ENCODE assay signal across 16 cellular contexts in genomic region chr3:164479406-164479805, GRCh38.
"Had no signal": no experiment of that assay in that cellular context is flagged by ENCODE, and none has a peak within 500 bp of the region (broad histone marks: within the 10 kb centered on the region; RNA-seq: fewer than 3 reads in every experiment).

No MANE protein-coding gene starts in this region.

- H3K27ac ChIP-seq: foreskin keratinocyte, left ventricle myocardium inferior, lower lobe of right lung, neural progenitor cell, pancreas had no signal

- H3K36me3 ChIP-seq: left ventricle myocardium inferior, lower lobe of right lung, neural progenitor cell, pancreas had no signal

- H2AFZ ChIP-seq: neural progenitor cell had no signal

- H3K9ac ChIP-seq: neural progenitor cell had no signal

- H3K4me2 ChIP-seq: neural progenitor cell, smooth muscle cell had no signal

- H3K27me3 ChIP-seq: foreskin keratinocyte, neural progenitor cell, pancreas had no signal

- H3K4me1 ChIP-seq: foreskin keratinocyte, left ventricle myocardium inferior, lower lobe of right lung, neural progenitor cell, pancreas had no signal

- H3K4me3 ChIP-seq: left ventricle myocardium inferior, lower lobe of right lung, neural progenitor cell, pancreas, smooth muscle cell had no signal

- H3K9me3 ChIP-seq: left ventricle myocardium inferior, lower lobe of right lung, pancreas had no signal

- DNase-seq: effector CD4-positive, alpha-beta T cell; endodermal cell; erythroblast; foreskin keratinocyte; immature natural killer cell; left cardiac atrium; left ventricle myocardium inferior; lower lobe of right lung; natural killer cell; nucleus accumbens; pancreas; right cardiac atrium; stimulated activated CD4-positive, alpha-beta T cell treated with anti-CD3 and anti-CD28 coated beads, Interleukin-2, amount 100 ng/mL, for 48 hours; stimulated activated naive CD4-positive, alpha-beta T cell treated with Interleukin-2 at 50 U/mL for 16 hours had no signal
